8 cellular contexts compared by ENCODE assay signal in genomic region chr19:8654591-8655339, GRCh38. TPM values are rescaled to one million over a fixed set of nuclear protein-coding genes. Genes with fewer than 3 reads are reported as not detected.
DNase-seq lines count a peak whose midpoint lies in the region; ATAC-seq and TF ChIP-seq lines count a peak whose summit lies in the region.

No MANE protein-coding gene starts in this region.

- H3K9me3 ChIP-seq in CD8-positive, alpha-beta memory T cell (ENCODE audit: low read length), result no peaks in the 10 kb centered on the region
- no peaks in the 10 kb centered on the region for H3K9me3 ChIP-seq in HUES64 (ENCODE audit: insufficient read depth, low read depth, low read length)
- H3K9me3 ChIP-seq in right atrium auricular region, result no peaks in the 10 kb centered on the region
- no peaks in the 10 kb centered on the region for H3K9me3 ChIP-seq in smooth muscle cell (replicated peaks; ENCODE audit: low read depth)

- H3K79me2 ChIP-seq in smooth muscle cell (ENCODE audit: low read depth), result no peaks in the 10 kb centered on the region

- no peak overlapping the region for H3K27ac ChIP-seq in CD8-positive, alpha-beta memory T cell (ENCODE audit: low read depth, low read length)
- H3K27ac ChIP-seq in HUES64 (ENCODE audit: low read depth, low read length) (no peak overlapping the region), right atrium auricular region (no peak overlapping the region), smooth muscle cell (ENCODE audit: low read depth) (no peak overlapping the region)

- no peaks in the 10 kb centered on the region for H4K20me1 ChIP-seq in smooth muscle cell (ENCODE audit: low read depth)

- H2AFZ ChIP-seq in smooth muscle cell (ENCODE audit: low read depth), result peak overlapping the region; percentile 78

- no peaks in the 10 kb centered on the region for H3F3A ChIP-seq in smooth muscle cell (ENCODE audit: low read depth)

- H3K9ac ChIP-seq in HUES64 (ENCODE audit: low read depth, low read length), result no peak overlapping the region
- no peak overlapping the region for H3K9ac ChIP-seq in smooth muscle cell (ENCODE audit: low read depth)

- no peaks in the 10 kb centered on the region for H3K9me3 Mint-ChIP-seq in CD8-positive, alpha-beta memory T cell
- H3K9me3 Mint-ChIP-seq in T-cell, result no peaks in the 10 kb centered on the region
- H3K9me3 Mint-ChIP-seq in activated naive CD8-positive, alpha-beta T cell treated with anti-CD3 and anti-CD28 coated beads for 36 hours, result no peaks in the 10 kb centered on the region

- peak overlapping the region in 2 of 8 donors; percentile 60 to 81 for H3K27ac Mint-ChIP-seq in CD8-positive, alpha-beta memory T cell
- peak overlapping the region in 1 of 2 donors; percentile 31 for H3K27ac Mint-ChIP-seq in T-cell
- H3K27ac Mint-ChIP-seq in activated naive CD8-positive, alpha-beta T cell treated with anti-CD3 and anti-CD28 coated beads for 36 hours, result no peak overlapping the region

- H3K27me3 ChIP-seq in CD8-positive, alpha-beta memory T cell (ENCODE audit: insufficient read depth, low read length, poor library complexity, severe bottlenecking), result no peaks in the 10 kb centered on the region
- no peaks in the 10 kb centered on the region for H3K27me3 ChIP-seq in HUES64 (ENCODE audit: insufficient read depth, low read length)
- H3K27me3 ChIP-seq in right atrium auricular region, result no peaks in the 10 kb centered on the region
- H3K27me3 ChIP-seq in smooth muscle cell (ENCODE audit: low read depth), result no peaks in the 10 kb centered on the region

- H3K4me3 ChIP-seq in CD8-positive, alpha-beta memory T cell (ENCODE audit: low read length), result peak overlapping the region; percentile 59
- peak overlapping the region; percentile 15; the same call in 1 of the 2 replicates for H3K4me3 ChIP-seq in HUES64 (ENCODE audit: low read length)
- H3K4me3 ChIP-seq in right atrium auricular region, result no peak overlapping the region
- H3K4me3 ChIP-seq in smooth muscle cell, result peak overlapping the region; percentile 28

- 10% methylated on average over 14 of the region's 15 CpGs for WGBS in HUES64
- WGBS in smooth muscle cell (ENCODE audit: low lambda C conversion rate), result 14% methylated on average over 15 of the region's 15 CpGs

- peak overlapping the region in 6 of 7 donors; percentile 70 to 91 (median 76) for H3K4me3 Mint-ChIP-seq in CD8-positive, alpha-beta memory T cell
- peak overlapping the region; percentile 43 to 58 (median 52) for H3K4me3 Mint-ChIP-seq in T-cell
- H3K4me3 Mint-ChIP-seq in activated naive CD8-positive, alpha-beta T cell treated with anti-CD3 and anti-CD28 coated beads for 36 hours, result peak overlapping the region; percentile 43

- POLR2A ChIA-PET in CD8-positive, alpha-beta memory T cell (lab: Charles Lee), result interaction anchor here (1.1 to 1.6 kb wide), 3 partner anchors 9 to 40 kb away, joined by 3 to 4 read pairs (median 4); no protein-coding TSS in a partner anchor
- POLR2A ChIA-PET in T-cell (lab: Charles Lee), result no interaction called here

- no peaks in the 10 kb centered on the region for H3K36me3 Mint-ChIP-seq in CD8-positive, alpha-beta memory T cell
- no peaks in the 10 kb centered on the region for H3K36me3 Mint-ChIP-seq in T-cell
- H3K36me3 Mint-ChIP-seq in activated naive CD8-positive, alpha-beta T cell treated with anti-CD3 and anti-CD28 coated beads for 36 hours, result no peaks in the 10 kb centered on the region

- H3K4me1 Mint-ChIP-seq in CD8-positive, alpha-beta memory T cell, result peaks cover 31 to 36% (median 32%) of the 10 kb centered on the region in 3 donors
- H3K4me1 Mint-ChIP-seq in T-cell, result peaks cover 23 to 37% (median 25%) of the 10 kb centered on the region in 3 donors
- H3K4me1 Mint-ChIP-seq in activated naive CD8-positive, alpha-beta T cell treated with anti-CD3 and anti-CD28 coated beads for 36 hours, result peaks cover 9% of the 10 kb centered on the region

- TF ChIP-seq CTCF in right atrium auricular region (IDR thresholded peaks at IDR 0.05) (peak; percentile 97 to 98), smooth muscle cell (IDR thresholded peaks at IDR 0.05; ENCODE audit: borderline replicate concordance, insufficient read depth, poor library complexity, severe bottlenecking) (peak; percentile 98)

- H3K36me3 ChIP-seq in CD8-positive, alpha-beta memory T cell (ENCODE audit: insufficient read depth, low read length), result no peaks in the 10 kb centered on the region
- H3K36me3 ChIP-seq in HUES64 (ENCODE audit: insufficient read depth, low read length) (no peaks in the 10 kb centered on the region), right atrium auricular region (no peaks in the 10 kb centered on the region), smooth muscle cell (ENCODE audit: low read depth) (no peaks in the 10 kb centered on the region)

- DNase-seq in CD8-positive, alpha-beta memory T cell, result peak; percentile 56 to 78 (median 61)
- DNase-seq in T-cell (peak; percentile 21 to 72 (median 56)), right atrium auricular region (ENCODE audit: low spot score) (peak; percentile 60), smooth muscle cell (lab: John Stamatoyannopoulos, UW; ENCODE audit: unreplicated experiment) (peak; percentile 5)
- peak; percentile 70 for DNase-seq in activated naive CD8-positive, alpha-beta T cell treated with anti-CD3 and anti-CD28 coated beads for 36 hours

- peaks cover 13% of the 10 kb centered on the region for H3K4me1 ChIP-seq in CD8-positive, alpha-beta memory T cell (ENCODE audit: insufficient read depth, low read length)
- H3K4me1 ChIP-seq in HUES64 (ENCODE audit: insufficient read depth, low read length) (no peaks in the 10 kb centered on the region), right atrium auricular region (no peaks in the 10 kb centered on the region), smooth muscle cell (ENCODE audit: low read depth) (no peaks in the 10 kb centered on the region)

- peak overlapping the region; percentile 85 for H3K4me2 ChIP-seq in smooth muscle cell

- CTCF ChIA-PET in CD8-positive, alpha-beta memory T cell (lab: Charles Lee), result interaction anchor here (0.8 to 4.6 kb wide), 13 partner anchors 9 to 242 kb away, joined by 3 to 115 read pairs (median 4); partner anchors contain the start of genes ACTL9 and MARCHF2
- CTCF ChIA-PET in T-cell (lab: Charles Lee), result interaction anchor here (0.7 to 2.0 kb wide), 5 partner anchors 11 to 164 kb away, joined by 3 to 11 read pairs (median 5); no protein-coding TSS in a partner anchor

- ATAC-seq in T-cell (replicated peaks in 1 of 4), result peak; percentile 58 to 81 (median 76)
- no peak for ATAC-seq in HG03196 (IDR thresholded peaks at IDR 0.05; ENCODE audit: unreplicated experiment)
- no peak for ATAC-seq in HG03280 (IDR thresholded peaks at IDR 0.05; ENCODE audit: unreplicated experiment)

- H3K27me3 Mint-ChIP-seq in CD8-positive, alpha-beta memory T cell, result peaks cover 0 to 4% of the 10 kb centered on the region in 2 donors
- H3K27me3 Mint-ChIP-seq in T-cell, result peaks cover 2 to 4% of the 10 kb centered on the region in 2 donors
- peaks cover 8% of the 10 kb centered on the region for H3K27me3 Mint-ChIP-seq in activated naive CD8-positive, alpha-beta T cell treated with anti-CD3 and anti-CD28 coated beads for 36 hours

RNA-seq across cellular contexts. Expression of gene NFILZ, which starts 24.3 kb away (rescaled TPM):
- total RNA-seq in CD8-positive, alpha-beta memory T cell, result not detected
- not detected for polyA plus RNA-seq in CD8-positive, alpha-beta memory T cell
- not detected for polyA plus RNA-seq in HUES64 (2013, experiment 1 of 2)
- not detected for polyA plus RNA-seq in HUES64 (2013, experiment 2 of 2)
- total RNA-seq in T-cell (not detected), right atrium auricular region (not detected), smooth muscle cell (not detected in 2 replicates)
- not detected for total RNA-seq in activated naive CD8-positive, alpha-beta T cell treated with anti-CD3 and anti-CD28 coated beads for 36 hours
- polyA plus RNA-seq in smooth muscle cell, result not detected in 2 replicates

RNA-seq across cellular contexts. Expression of gene ACTL9, which starts 43.8 kb away (rescaled TPM):
- total RNA-seq in CD8-positive, alpha-beta memory T cell, result not detected
- not detected for polyA plus RNA-seq in CD8-positive, alpha-beta memory T cell
- not detected for polyA plus RNA-seq in HUES64 (2013, experiment 1 of 2)
- polyA plus RNA-seq in HUES64 (2013, experiment 2 of 2), result not detected
- total RNA-seq in T-cell (not detected), right atrium auricular region (not detected), smooth muscle cell (not detected in 2 replicates)
- not detected for total RNA-seq in activated naive CD8-positive, alpha-beta T cell treated with anti-CD3 and anti-CD28 coated beads for 36 hours
- polyA plus RNA-seq in smooth muscle cell, result not detected in 2 replicates

RNA-seq across cellular contexts. Expression of gene ADAMTS10, which starts 44.2 kb away (rescaled TPM):
- total RNA-seq in CD8-positive, alpha-beta memory T cell, result 10 to 100 TPM; 13.2 to 16.2 TPM
- 1.3 TPM for polyA plus RNA-seq in CD8-positive, alpha-beta memory T cell
- polyA plus RNA-seq in HUES64 (2013, experiment 1 of 2), result 14.0 TPM
- 10.8 TPM for polyA plus RNA-seq in HUES64 (2013, experiment 2 of 2)
- total RNA-seq in T-cell (100 to 1,000 TPM in 1 of 5 donors, 10 to 100 TPM in 4; 57.2 to 103 (median 80.1) TPM), right atrium auricular region (10 to 100 TPM; 13.1 to 14.9 TPM), smooth muscle cell (13.1 and 18.3 TPM in 2 replicates)
- total RNA-seq in activated naive CD8-positive, alpha-beta T cell treated with anti-CD3 and anti-CD28 coated beads for 36 hours, result 1 to 10 TPM; 3.7 to 4.1 TPM
- 14.1 and 21.9 TPM in 2 replicates for polyA plus RNA-seq in smooth muscle cell

Comparison
In these comparisons a context has a peak if more than half of its experiments do, and no peak if none do; other contexts are left out.
1. DNase-seq: peak in every context shown above with its lines; median percentile 70 in activated naive CD8-positive, alpha-beta T cell treated with anti-CD3 and anti-CD28 coated beads for 36 hours; 61 in CD8-positive, alpha-beta memory T cell; 60 in right atrium auricular region; 56 in T-cell; 5 in smooth muscle cell.
2. H3K4me3 ChIP-seq: peak in CD8-positive, alpha-beta memory T cell (single experiment), HUES64 (single experiment) and smooth muscle cell (single experiment); none in right atrium auricular region (0 of 2).
3. ATAC-seq: peak in T-cell (4 of 4); none in HG03196 (single experiment) and HG03280 (single experiment).
4. Peak in every context shown above with its lines, with median percentiles within 50 percentile points of each other: H3K4me3 Mint-ChIP-seq.